23 cellular contexts compared by ENCODE assay signal in the genomic region with DNA sequence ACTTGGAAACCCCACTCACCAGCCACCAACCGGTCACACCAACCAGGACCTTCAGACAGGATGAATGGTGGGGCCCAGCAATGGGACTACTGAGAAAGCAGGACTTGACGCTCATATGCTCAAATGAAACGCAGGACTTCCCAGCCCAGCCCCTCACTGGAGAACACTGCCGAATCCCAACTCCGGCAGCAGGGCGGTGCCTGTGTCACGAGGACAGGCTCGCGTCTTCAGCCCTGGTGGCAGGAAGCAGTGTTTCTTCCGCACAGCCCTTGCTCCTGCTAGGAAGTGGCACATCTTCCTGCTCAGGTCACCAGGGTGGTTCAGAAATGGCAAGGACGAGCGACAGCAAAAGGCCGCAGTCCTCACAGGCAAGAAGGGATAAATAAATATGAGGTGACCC. TPM values are rescaled to one million over a fixed set of nuclear protein-coding genes. Genes with fewer than 3 reads are reported as not detected.
DNase-seq lines count a peak whose midpoint lies in the region; ATAC-seq, FAIRE-seq and TF ChIP-seq lines count a peak whose summit lies in the region.
"Had no signal": no experiment of that assay in that cellular context is flagged by ENCODE, and none has a peak within 500 bp of the region (broad histone marks: within the 10 kb centered on the region; RNA-seq: fewer than 3 reads in every experiment).

No MANE protein-coding gene starts in this region.

- H3K4me1 Mint-ChIP-seq in T-helper 17 cell = peaks cover 3% of the 10 kb centered on the region

- H3K4me3 ChIP-seq in IMR-90 (ENCODE audit: insufficient read depth, low read depth, low read length) (no peak overlapping the region), neuronal stem cell (ENCODE audit: low read length in 2 of 2) (peak overlapping the region in 1 of 2 donors; percentile 38)
- H3K4me3 ChIP-seq: GM23248, SJSA1 had no signal

- H2AFZ ChIP-seq in IMR-90 (replicated peaks; ENCODE audit: low read length, poor library complexity) = peak overlapping the region; percentile 48
- H2AFZ ChIP-seq in neuronal stem cell (ENCODE audit: low read length) = no peak overlapping the region
- H2AFZ ChIP-seq: GM23248 had no signal

- H3K27me3 ChIP-seq in IMR-90 (ENCODE audit: control insufficient read depth, insufficient read depth, low read length) (no peaks in the 10 kb centered on the region), neuronal stem cell (ENCODE audit: control insufficient read depth in 3 of 3, insufficient read depth in 3 of 3, low read depth in 1 of 3, low read length in 3 of 3) (no peaks in the 10 kb centered on the region)
- H3K27me3 ChIP-seq: SJSA1 had no signal

- no peak overlapping the region for H3K4ac ChIP-seq in IMR-90 (ENCODE audit: low read depth, low read length)
- no peak overlapping the region for H3K4ac ChIP-seq in neuronal stem cell (ENCODE audit: low read length)

- no peaks in the 10 kb centered on the region for H3K9me3 ChIP-seq in IMR-90 (ENCODE audit: control insufficient read depth, insufficient read depth, low read length)
- H3K9me3 ChIP-seq in neuronal stem cell (replicated peaks in 1 of 2; ENCODE audit: control insufficient read depth in 2 of 2, insufficient read depth in 1 of 2, low read depth in 1 of 2, low read length in 2 of 2) = peaks cover 0 to 2% of the 10 kb centered on the region in 2 donors
- no peaks in the 10 kb centered on the region for H3K9me3 ChIP-seq in T-helper 17 cell (ENCODE audit: control insufficient read depth, low read length, poor library complexity, severe bottlenecking)
- H3K9me3 ChIP-seq: SJSA1 had no signal

- FAIRE-seq in GM12891 (lab: Jason Lieb, UNC) = peak; percentile 70

- H3K9ac ChIP-seq in IMR-90 (ENCODE audit: low read depth, low read length) = no peak overlapping the region
- H3K9ac ChIP-seq in neuronal stem cell (ENCODE audit: low read depth, low read length, poor library complexity) = peak overlapping the region; percentile 32
- H3K9ac ChIP-seq: GM23248 had no signal

- no peak overlapping the region for H3K23ac ChIP-seq in IMR-90 (ENCODE audit: low read depth, low read length)
- H3K23ac ChIP-seq in neuronal stem cell (ENCODE audit: low read depth, low read length, poor library complexity) = peak overlapping the region; percentile 5

- H3K18ac ChIP-seq in IMR-90 (ENCODE audit: low read depth, low read length) (no peak overlapping the region), neuronal stem cell (ENCODE audit: low read length) (no peak overlapping the region)

- no peak for DNase-seq in GM12891 (ENCODE audit: insufficient read length, low spot score)
- DNase-seq in IMR-90 = no peak
- DNase-seq in head of caudate nucleus = peak in 33 of 42 donors; percentile 8 to 60 (median 33)
- DNase-seq in neuronal stem cell (ENCODE audit: low spot score) = no peak
- no peak for DNase-seq in activated gamma-delta T cell treated with Interleukin-2 at 50 U/mL for 16 hours
- no peak for DNase-seq in H4 (ENCODE audit: low spot score)
- no peak for DNase-seq in T-helper 17 cell
- DNase-seq: AML-193, C1 segment of cervical spinal cord, EL, GF-D8, GM23248, MV-4-11, NCI-H1105 treated with DMSO at 0.1 percent for 48 hours, NCI-H1694, NCI-H2081 treated with DMSO at 0.1 percent for 48 hours, NCI-H2171 treated with DMSO at 0.1 percent for 48 hours, NCI-H446, NCI-H526, OCI-M1 had no signal

- intact Hi-C loops in IMR-90 (cut with micrococcal nuclease) = no loop called here
- intact Hi-C loops in head of caudate nucleus (cut with DNase I) = no loop called here

- POLR2A ChIA-PET in IMR-90 (lab: Charles Lee; ENCODE audit: unreplicated experiment) = no interaction called here

- H2BK5ac ChIP-seq in IMR-90 (ENCODE audit: low read depth, low read length, poor library complexity, severe bottlenecking) (no peak overlapping the region), neuronal stem cell (ENCODE audit: low read length) (no peak overlapping the region)

- 91% methylated on average over 9 of the region's 13 CpGs; no CpG with 5 or more reads in 1 of the 2 experiments for WGBS in IMR-90 (ENCODE audit: extremely low coverage in 2 of 2, insufficient read length in 1 of 2), 2 experiments
- no CpG with 5 or more reads among the region's 13 CpGs for WGBS in neuronal stem cell (ENCODE audit: extremely low coverage in 2 of 2, insufficient read length in 2 of 2, insufficient replicate concordance in 1 of 2), 2 donors

- H3K36me3 ChIP-seq in IMR-90 (ENCODE audit: control insufficient read depth, insufficient read depth, low read length) = no peaks in the 10 kb centered on the region
- peaks cover 0 to 4% of the 10 kb centered on the region in 2 donors for H3K36me3 ChIP-seq in neuronal stem cell (replicated peaks in 1 of 2; ENCODE audit: control insufficient read depth in 2 of 2, insufficient read depth in 2 of 2, low read length in 2 of 2)

- no peak overlapping the region for H3K4me3 Mint-ChIP-seq in T-helper 17 cell

- no peak overlapping the region for H3K27ac Mint-ChIP-seq in T-helper 17 cell

- no peak overlapping the region for H4K91ac ChIP-seq in IMR-90 (ENCODE audit: insufficient read depth, low read depth, low read length)
- no peak overlapping the region for H4K91ac ChIP-seq in neuronal stem cell (ENCODE audit: low read depth, low read length, poor library complexity)

- H4K8ac ChIP-seq in IMR-90 (ENCODE audit: low read depth in 2 of 2, low read length in 2 of 2) = no peak overlapping the region
- peak overlapping the region; percentile 33 for H4K8ac ChIP-seq in neuronal stem cell (ENCODE audit: low read depth, low read length)

- dilution Hi-C loops in IMR-90 (cut with HindIII; ENCODE audit: low sequenced_read_pairs, unreplicated experiment) = no loop called here

- H4K5ac ChIP-seq in IMR-90 (ENCODE audit: low read depth, low read length) = no peak overlapping the region

- no peak overlapping the region for H2BK15ac ChIP-seq in IMR-90 (ENCODE audit: low read depth, low read length)
- no peak overlapping the region for H2BK15ac ChIP-seq in neuronal stem cell (ENCODE audit: low read length)

- no TSS peak for BruUV-seq in IMR-90 (replicated peaks; lab: Mats Ljungman, UMichigan)

- no peaks in the 10 kb centered on the region for H3K27me3 Mint-ChIP-seq in T-helper 17 cell

- H2AK5ac ChIP-seq in IMR-90 (ENCODE audit: low read depth, low read length) (no peak overlapping the region), neuronal stem cell (ENCODE audit: low read depth, low read length) (no peak overlapping the region)

- H4K20me1 ChIP-seq in IMR-90 (ENCODE audit: insufficient read depth, low read length) = no peaks in the 10 kb centered on the region

- H2AK9ac ChIP-seq in IMR-90 (replicated peaks; ENCODE audit: low read depth, low read length, poor library complexity) = no peak overlapping the region

- no peak for TF ChIP-seq RAD21 in IMR-90 (IDR thresholded peaks at IDR 0.05; ENCODE audit: low read length)

- CTCF ChIA-PET in IMR-90 (lab: Yijun Ruan, JAX) = no interaction called here

- H2BK12ac ChIP-seq in neuronal stem cell (ENCODE audit: low read length) = peak overlapping the region; percentile 79

- H3K36me3 Mint-ChIP-seq in T-helper 17 cell (ENCODE audit: low read depth) = peaks cover 16% of the 10 kb centered on the region

- H3K4me2 ChIP-seq in IMR-90 (ENCODE audit: low read depth, low read length) = no peak overlapping the region
- no peak overlapping the region for H3K4me2 ChIP-seq in neuronal stem cell (ENCODE audit: insufficient read depth, low read length, poor library complexity, severe bottlenecking)

- no peak overlapping the region for H3K56ac ChIP-seq in IMR-90 (ENCODE audit: extremely low read depth, insufficient read depth, low read length)

- TF ChIP-seq POLR2A in GM12891 (IDR thresholded peaks at IDR 0.05; ENCODE audit: low read depth, low read length) = peak; percentile 65; the same call in 1 of the 2 replicates
- TF ChIP-seq POLR2A in IMR-90 (IDR thresholded peaks at IDR 0.05; ENCODE audit: low read depth, low read length) = no peak

- no peak for ATAC-seq in IMR-90 (ENCODE audit: low read depth)
- ATAC-seq in HG02870 (IDR thresholded peaks at IDR 0.05; ENCODE audit: unreplicated experiment) = no peak
- no peak for ATAC-seq in T-helper 17 cell
- ATAC-seq: Right ventricle myocardium inferior had no signal

- no peaks in the 10 kb centered on the region for H3K9me1 ChIP-seq in IMR-90 (ENCODE audit: insufficient read depth, low read length)

- H3K14ac ChIP-seq in IMR-90 (replicated peaks; ENCODE audit: low read depth, low read length) (no peak overlapping the region; the same call in 1 of the 2 replicates), neuronal stem cell (ENCODE audit: low read length) (no peak overlapping the region)

- H3K4me1 ChIP-seq in IMR-90 (ENCODE audit: control insufficient read depth, insufficient read depth, low read length) (no peaks in the 10 kb centered on the region), neuronal stem cell (ENCODE audit: control insufficient read depth in 2 of 2, insufficient read depth in 1 of 2, low read depth in 1 of 2, low read length in 2 of 2) (no peaks in the 10 kb centered on the region)

- no peak overlapping the region for H2BK20ac ChIP-seq in IMR-90 (ENCODE audit: low read depth, low read length)

- H3K27ac ChIP-seq in IMR-90 (ENCODE audit: insufficient read depth, low read length) (no peak overlapping the region), neuronal stem cell (replicated peaks; ENCODE audit: low read length) (no peak overlapping the region)
- H3K27ac ChIP-seq: GM23248, SJSA1 had no signal

- H3K79me1 ChIP-seq in IMR-90 (ENCODE audit: low read depth in 1 of 2, low read length in 2 of 2) (no peaks in the 10 kb centered on the region), neuronal stem cell (ENCODE audit: low read depth, low read length) (no peaks in the 10 kb centered on the region)

- no peak overlapping the region for H2BK120ac ChIP-seq in IMR-90 (ENCODE audit: low read depth, low read length)
- no peak overlapping the region for H2BK120ac ChIP-seq in neuronal stem cell (ENCODE audit: low read depth, low read length)

- in situ Hi-C loops in IMR-90 (cut with MboI; ENCODE audit: low sequenced_read_pairs) = no loop called here

- TF ChIP-seq CTCF in IMR-90 (conservative IDR thresholded peaks at IDR 0.05; ENCODE audit: low read depth, low read length) = no peak

TF ChIP-seq in GM12891, 5 proteins besides CTCF, POLR2A, EP300 and RAD21:
- no peak for TF ChIP-seq PAX5 (IDR thresholded peaks at IDR 0.05; ENCODE audit: insufficient read depth, low read length, severe bottlenecking)
- TF ChIP-seq POLR2AphosphoS5 (IDR thresholded peaks at IDR 0.05; ENCODE audit: low read depth, low read length) = peak; percentile 75

TF ChIP-seq in IMR-90, 13 proteins besides CTCF, POLR2A, EP300 and RAD21 (continues in another document):
- TF ChIP-seq RFX5 (IDR thresholded peaks at IDR 0.05; ENCODE audit: low read depth, low read length) (no peak), BHLHE40 (IDR thresholded peaks at IDR 0.05; ENCODE audit: low read depth, low read length) (no peak), RCOR1 (IDR thresholded peaks at IDR 0.05; ENCODE audit: insufficient replicate concordance, low read length) (no peak)

RNA-seq across cellular contexts. Expression of a gene that starts 38.9 kb away (rescaled TPM):
- 88.3 TPM for polyA plus RNA-seq in GM12891 (2012; ENCODE audit: low read depth, missing spikeins)
- total RNA-seq in IMR-90 (2012; rRNA removed) = 5.4 and 6.4 TPM in 2 replicates
- polyA plus RNA-seq in IMR-90 (2012; rRNA removed) = 3.8 and 5.7 TPM in 2 replicates
- 1.4 and 1.6 TPM in 2 replicates for polyA plus RNA-seq in IMR-90 (2012; cell fraction: cytosol; rRNA removed)
- 0.54 and 4.5 TPM in 2 replicates for polyA plus RNA-seq in IMR-90 (2012; cell fraction: nucleus; rRNA removed; ENCODE audit: low replicate concordance)
- 5.0 TPM for polyA plus RNA-seq in neuronal stem cell (2013, experiment 1 of 2)
- 4.9 TPM for polyA plus RNA-seq in neuronal stem cell (2013, experiment 2 of 2)
- total RNA-seq in H4 (2014; rRNA removed; shearing (Covaris generic)) = 15.9 and 18.4 TPM in 2 replicates
- 10 to 100 TPM; 21.7 to 22.1 TPM for total RNA-seq in T-helper 17 cell

Comparison
In these comparisons a context has a peak if more than half of its experiments do, and no peak if none do; other contexts are left out.
1. DNase-seq: peak in head of caudate nucleus (33 of 42); none in GM12891 (single experiment), IMR-90 (single experiment), neuronal stem cell (single experiment), activated gamma-delta T cell treated with Interleukin-2 at 50 U/mL for 16 hours (single experiment), H4 (single experiment) and T-helper 17 cell (0 of 3).